ENCODE assay signal across 19 cellular contexts in the genomic region with DNA sequence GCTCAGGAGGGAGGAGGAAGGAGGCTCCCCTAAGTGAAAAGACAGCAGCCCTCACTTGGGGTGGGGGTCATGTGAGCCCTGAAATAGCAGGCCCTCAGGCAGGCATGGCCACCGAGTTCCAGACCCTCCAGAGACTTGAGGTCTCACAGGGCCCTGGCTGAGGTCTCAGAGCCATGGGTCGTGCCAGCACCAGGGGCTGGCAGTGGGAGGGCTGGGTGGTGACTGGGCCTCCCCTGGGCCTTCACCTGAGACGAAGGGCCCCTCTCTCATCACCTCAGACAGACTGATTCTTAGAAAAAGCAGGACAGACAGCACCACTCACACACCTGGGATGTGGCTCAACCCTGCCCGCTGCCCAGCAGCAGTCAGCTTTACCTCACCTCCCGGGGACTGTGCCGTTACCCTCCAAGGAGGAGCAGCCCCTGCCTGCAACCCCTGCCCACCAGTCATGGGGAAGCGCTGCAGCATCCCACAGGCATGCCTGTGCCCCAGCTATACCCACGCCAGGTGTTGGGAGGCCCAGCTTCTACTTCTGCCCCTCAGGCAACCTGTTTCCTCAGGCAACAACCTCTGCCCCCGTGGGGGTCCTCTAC. TPM values are rescaled to one million over a fixed set of nuclear protein-coding genes. Genes with fewer than 3 reads are reported as not detected.
DNase-seq lines count a peak whose midpoint lies in the region; ATAC-seq and TF ChIP-seq lines count a peak whose summit lies in the region.
"Had no signal": no experiment of that assay in that cellular context is flagged by ENCODE, and none has a peak within 500 bp of the region (broad histone marks: within the 10 kb centered on the region; RNA-seq: fewer than 3 reads in every experiment).

No MANE protein-coding gene starts in this region.

- H3K27me3 Mint-ChIP-seq in natural killer cell (ENCODE audit: low read depth in 2 of 2), result no peaks in the 10 kb centered on the region
- no peaks in the 10 kb centered on the region for H3K27me3 Mint-ChIP-seq in natural killer cell treated with Interleukin-12 subunit alpha and Interleukin-12 subunit beta and Interleukin-15 and Interleukin-18, amount 100 ng/mL, for 72 hours
- no peaks in the 10 kb centered on the region for H3K27me3 Mint-ChIP-seq in dendritic cell treated with granulocyte-macrophage colony-stimulating factor and Interleukin-4, amounts not matched to agents 40 ng/mL and 50 ng/mL, for 4 days
- peaks cover 0 to 4% of the 10 kb centered on the region in 2 donors for H3K27me3 Mint-ChIP-seq in CD8-positive, alpha-beta memory T cell
- H3K27me3 Mint-ChIP-seq in endothelial cell (ENCODE audit: unreplicated experiment), result no peaks in the 10 kb centered on the region

- H3K27me3 ChIP-seq in neuronal stem cell (ENCODE audit: control insufficient read depth in 3 of 3, insufficient read depth in 3 of 3, low read depth in 1 of 3, low read length in 3 of 3), result peaks cover 0 to 40% (median 0%) of the 10 kb centered on the region in 3 experiments
- no peaks in the 10 kb centered on the region for H3K27me3 ChIP-seq in CD8-positive, alpha-beta memory T cell (ENCODE audit: insufficient read depth, low read length, poor library complexity, severe bottlenecking)
- H3K27me3 ChIP-seq: brain microvascular endothelial cell, colonic mucosa had no signal

- TF ChIP-seq CTCF in natural killer cell (IDR thresholded peaks at IDR 0.05), result no peak
- TF ChIP-seq CTCF in endothelial cell (IDR thresholded peaks at IDR 0.05; ENCODE audit: unreplicated experiment), result no peak

- no peak overlapping the region for H3K9ac ChIP-seq in neuronal stem cell (ENCODE audit: low read depth, low read length, poor library complexity)
- H3K9ac ChIP-seq: KMS-11 had no signal

- DNase-seq in natural killer cell (peak; percentile 11), neuronal stem cell (ENCODE audit: low spot score) (no peak), endothelial cell (ENCODE audit: low spot score) (no peak), foreskin melanocyte (no peak)
- no peak for DNase-seq in natural killer cell treated with Interleukin-12 subunit alpha and Interleukin-12 subunit beta and Interleukin-15 and Interleukin-18, amount 100 ng/mL, for 72 hours (ENCODE audit: low spot score)
- DNase-seq in CD8-positive, alpha-beta memory T cell, result no peak
- DNase-seq: activated CD8-positive, alpha-beta T cell treated with anti-CD3 and anti-CD28 coated beads, Interleukin-2, amount 10 ng/mL, durations not matched to agents 7 days and 5 days; brain microvascular endothelial cell; CD4-positive, CD25-positive, alpha-beta regulatory T cell; colonic mucosa; GF-D8; NCI-H2171; NCI-H524 treated with DMSO at 0.1 percent for 48 hours; nephron progenitor cell; substantia nigra had no signal

- peaks cover 0 to 2% of the 10 kb centered on the region in 2 donors for H3K4me1 ChIP-seq in neuronal stem cell (ENCODE audit: control insufficient read depth in 2 of 2, insufficient read depth in 1 of 2, low read depth in 1 of 2, low read length in 2 of 2)
- H3K4me1 ChIP-seq in CD8-positive, alpha-beta memory T cell (ENCODE audit: insufficient read depth, low read length), result peaks cover 24% of the 10 kb centered on the region
- H3K4me1 ChIP-seq: colonic mucosa had no signal

- H3K36me3 ChIP-seq in neuronal stem cell (replicated peaks in 1 of 2; ENCODE audit: control insufficient read depth in 2 of 2, insufficient read depth in 2 of 2, low read length in 2 of 2), result no peaks in the 10 kb centered on the region
- no peaks in the 10 kb centered on the region for H3K36me3 ChIP-seq in CD8-positive, alpha-beta memory T cell (ENCODE audit: insufficient read depth, low read length)
- H3K36me3 ChIP-seq: brain microvascular endothelial cell, colonic mucosa had no signal

- H2BK120ac ChIP-seq in neuronal stem cell (ENCODE audit: low read depth, low read length), result no peak overlapping the region

- H3K4me3 ChIP-seq in neuronal stem cell (ENCODE audit: low read length in 2 of 2), result no peak overlapping the region
- H3K4me3 ChIP-seq in CD8-positive, alpha-beta memory T cell (ENCODE audit: low read length), result no peak overlapping the region
- H3K4me3 ChIP-seq: colonic mucosa had no signal

- no peak overlapping the region for H3K14ac ChIP-seq in neuronal stem cell (ENCODE audit: low read length)

- H3K9me3 ChIP-seq in neuronal stem cell (replicated peaks in 1 of 2; ENCODE audit: control insufficient read depth in 2 of 2, insufficient read depth in 1 of 2, low read depth in 1 of 2, low read length in 2 of 2), result no peaks in the 10 kb centered on the region
- no peaks in the 10 kb centered on the region for H3K9me3 ChIP-seq in CD8-positive, alpha-beta memory T cell (ENCODE audit: low read length)
- H3K9me3 ChIP-seq: colonic mucosa had no signal

- H3K27ac ChIP-seq in neuronal stem cell (replicated peaks; ENCODE audit: low read length), result no peak overlapping the region
- H3K27ac ChIP-seq in CD8-positive, alpha-beta memory T cell (ENCODE audit: low read depth, low read length), result no peak overlapping the region
- H3K27ac ChIP-seq: brain microvascular endothelial cell, colonic mucosa, KMS-11, VCaP had no signal

- H3K27ac Mint-ChIP-seq in natural killer cell, result no peak overlapping the region
- H3K27ac Mint-ChIP-seq in natural killer cell treated with Interleukin-12 subunit alpha and Interleukin-12 subunit beta and Interleukin-15 and Interleukin-18, amount 100 ng/mL, for 72 hours, result no peak overlapping the region
- H3K27ac Mint-ChIP-seq in dendritic cell treated with granulocyte-macrophage colony-stimulating factor and Interleukin-4, amounts not matched to agents 40 ng/mL and 50 ng/mL, for 4 days, result peak overlapping the region; percentile 40
- no peak overlapping the region for H3K27ac Mint-ChIP-seq in CD8-positive, alpha-beta memory T cell
- no peak overlapping the region for H3K27ac Mint-ChIP-seq in endothelial cell (ENCODE audit: unreplicated experiment)
- H3K27ac Mint-ChIP-seq: activated CD8-positive, alpha-beta T cell treated with anti-CD3 and anti-CD28 coated beads, Interleukin-2, amount 10 ng/mL, durations not matched to agents 7 days and 5 days; nephron progenitor cell had no signal

- H2BK5ac ChIP-seq in neuronal stem cell (ENCODE audit: low read length), result no peak overlapping the region

- H3K36me3 Mint-ChIP-seq in natural killer cell, result no peaks in the 10 kb centered on the region
- no peaks in the 10 kb centered on the region for H3K36me3 Mint-ChIP-seq in natural killer cell treated with Interleukin-12 subunit alpha and Interleukin-12 subunit beta and Interleukin-15 and Interleukin-18, amount 100 ng/mL, for 72 hours
- peaks cover 6% of the 10 kb centered on the region for H3K36me3 Mint-ChIP-seq in dendritic cell treated with granulocyte-macrophage colony-stimulating factor and Interleukin-4, amounts not matched to agents 40 ng/mL and 50 ng/mL, for 4 days (ENCODE audit: low read depth)
- H3K36me3 Mint-ChIP-seq in CD8-positive, alpha-beta memory T cell, result no peaks in the 10 kb centered on the region
- H3K36me3 Mint-ChIP-seq in endothelial cell (ENCODE audit: low read depth, unreplicated experiment), result no peaks in the 10 kb centered on the region
- H3K36me3 Mint-ChIP-seq: CD4-positive, CD25-positive, alpha-beta regulatory T cell had no signal

- intact Hi-C loops in natural killer cell (cut with micrococcal nuclease), result no loop called here
- intact Hi-C loops in dendritic cell treated with granulocyte-macrophage colony-stimulating factor and Interleukin-4, amounts not matched to agents 40 ng/mL and 50 ng/mL, for 4 days (cut with micrococcal nuclease), result no loop called here

- POLR2A ChIA-PET in CD8-positive, alpha-beta memory T cell (lab: Charles Lee), result no interaction called here

- H3K4me1 Mint-ChIP-seq in natural killer cell, result peaks cover 9 to 13% of the 10 kb centered on the region in 2 donors
- H3K4me1 Mint-ChIP-seq in natural killer cell treated with Interleukin-12 subunit alpha and Interleukin-12 subunit beta and Interleukin-15 and Interleukin-18, amount 100 ng/mL, for 72 hours (ENCODE audit: low read depth in 2 of 2), result peaks cover 10 to 13% of the 10 kb centered on the region in 2 donors
- H3K4me1 Mint-ChIP-seq in dendritic cell treated with granulocyte-macrophage colony-stimulating factor and Interleukin-4, amounts not matched to agents 40 ng/mL and 50 ng/mL, for 4 days (ENCODE audit: low read depth), result peaks cover 38% of the 10 kb centered on the region
- peaks cover 12 to 25% (median 20%) of the 10 kb centered on the region in 3 donors for H3K4me1 Mint-ChIP-seq in CD8-positive, alpha-beta memory T cell
- H3K4me1 Mint-ChIP-seq in endothelial cell (ENCODE audit: unreplicated experiment), result no peaks in the 10 kb centered on the region

- H3K4me3 Mint-ChIP-seq in natural killer cell (no peak overlapping the region), endothelial cell (ENCODE audit: unreplicated experiment) (no peak overlapping the region)
- no peak overlapping the region for H3K4me3 Mint-ChIP-seq in natural killer cell treated with Interleukin-12 subunit alpha and Interleukin-12 subunit beta and Interleukin-15 and Interleukin-18, amount 100 ng/mL, for 72 hours
- H3K4me3 Mint-ChIP-seq in dendritic cell treated with granulocyte-macrophage colony-stimulating factor and Interleukin-4, amounts not matched to agents 40 ng/mL and 50 ng/mL, for 4 days, result no peak overlapping the region
- no peak overlapping the region for H3K4me3 Mint-ChIP-seq in CD8-positive, alpha-beta memory T cell
- H3K4me3 Mint-ChIP-seq: activated CD8-positive, alpha-beta T cell treated with anti-CD3 and anti-CD28 coated beads, Interleukin-2, amount 10 ng/mL, durations not matched to agents 7 days and 5 days; nephron progenitor cell had no signal

- H2BK15ac ChIP-seq in neuronal stem cell (ENCODE audit: low read length), result peak overlapping the region; percentile 94

- no peak overlapping the region for H3K4me2 ChIP-seq in neuronal stem cell (ENCODE audit: insufficient read depth, low read length, poor library complexity, severe bottlenecking)
- H3K4me2 ChIP-seq: KMS-11 had no signal

- H4K91ac ChIP-seq in neuronal stem cell (ENCODE audit: low read depth, low read length, poor library complexity), result no peak overlapping the region

- H3K23ac ChIP-seq in neuronal stem cell (ENCODE audit: low read depth, low read length, poor library complexity), result peak overlapping the region; percentile 63

- H3K79me1 ChIP-seq in neuronal stem cell (ENCODE audit: low read depth, low read length), result no peaks in the 10 kb centered on the region

- H3K4ac ChIP-seq in neuronal stem cell (ENCODE audit: low read length), result no peak overlapping the region

- CTCF ChIA-PET in CD8-positive, alpha-beta memory T cell (lab: Charles Lee), result no interaction called here

- H2AFZ ChIP-seq in neuronal stem cell (ENCODE audit: low read length), result no peak overlapping the region

- no CpG with 5 or more reads among the region's 9 CpGs for WGBS in neuronal stem cell (ENCODE audit: extremely low coverage in 2 of 2, insufficient read length in 2 of 2, insufficient replicate concordance in 1 of 2), 2 donors

- ATAC-seq in natural killer cell (no peak), HG03025 (IDR thresholded peaks at IDR 0.05; ENCODE audit: low FRiP score, unreplicated experiment) (no peak)
- no peak for ATAC-seq in natural killer cell treated with Interleukin-12 subunit alpha and Interleukin-12 subunit beta and Interleukin-15 and Interleukin-18, amount 100 ng/mL, for 72 hours
- ATAC-seq: activated CD8-positive, alpha-beta T cell treated with anti-CD3 and anti-CD28 coated beads, Interleukin-2, amount 10 ng/mL, durations not matched to agents 7 days and 5 days had no signal

- H2BK12ac ChIP-seq in neuronal stem cell (ENCODE audit: low read length), result no peak overlapping the region

- no peaks in the 10 kb centered on the region for H3K9me3 Mint-ChIP-seq in natural killer cell
- H3K9me3 Mint-ChIP-seq in natural killer cell treated with Interleukin-12 subunit alpha and Interleukin-12 subunit beta and Interleukin-15 and Interleukin-18, amount 100 ng/mL, for 72 hours, result no peaks in the 10 kb centered on the region
- no peaks in the 10 kb centered on the region for H3K9me3 Mint-ChIP-seq in dendritic cell treated with granulocyte-macrophage colony-stimulating factor and Interleukin-4, amounts not matched to agents 40 ng/mL and 50 ng/mL, for 4 days
- no peaks in the 10 kb centered on the region for H3K9me3 Mint-ChIP-seq in CD8-positive, alpha-beta memory T cell
- no peaks in the 10 kb centered on the region for H3K9me3 Mint-ChIP-seq in endothelial cell (ENCODE audit: unreplicated experiment)
- H3K9me3 Mint-ChIP-seq: CD4-positive, CD25-positive, alpha-beta regulatory T cell; nephron progenitor cell had no signal

- H2AK5ac ChIP-seq in neuronal stem cell (ENCODE audit: low read depth, low read length), result peak overlapping the region; percentile 69

- peak overlapping the region; percentile 70 for H3K18ac ChIP-seq in neuronal stem cell (ENCODE audit: low read length)

- no peak overlapping the region for H4K8ac ChIP-seq in neuronal stem cell (ENCODE audit: low read depth, low read length)

RNA-seq across cellular contexts. Expression of a gene that starts 42.6 kb away (rescaled TPM):
- total RNA-seq in natural killer cell, result 10 to 100 TPM; 23.2 to 27.3 (median 24.9) TPM
- total RNA-seq in natural killer cell treated with Interleukin-12 subunit alpha and Interleukin-12 subunit beta and Interleukin-15 and Interleukin-18, amount 100 ng/mL, for 72 hours, result 100 to 1,000 TPM in 1 of 2 donors, 10 to 100 TPM in 1; 87.8 to 194 TPM
- polyA plus RNA-seq in neuronal stem cell (2013, experiment 1 of 2), result 23.6 TPM
- 22.6 TPM for polyA plus RNA-seq in neuronal stem cell (2013, experiment 2 of 2)
- 10 to 100 TPM; 48.7 to 49.7 TPM for total RNA-seq in CD8-positive, alpha-beta memory T cell
- polyA plus RNA-seq in CD8-positive, alpha-beta memory T cell, result 2.7 TPM
- total RNA-seq in endothelial cell (ENCODE audit: unreplicated experiment), result 15.8 TPM
